In genomic region chr16:86496262-86496928, GRCh38 we compare ENCODE assay signal across 19 cellular contexts. TPM values are rescaled to one million over a fixed set of nuclear protein-coding genes. Genes with fewer than 3 reads are reported as not detected.
DNase-seq lines count a peak whose midpoint lies in the region; ATAC-seq and TF ChIP-seq lines count a peak whose summit lies in the region.
"Had no signal": no experiment of that assay in that cellular context is flagged by ENCODE, and none has a peak within 500 bp of the region (broad histone marks: within the 10 kb centered on the region; RNA-seq: fewer than 3 reads in every experiment).

No MANE protein-coding gene starts in this region.

- no peaks in the 10 kb centered on the region for H3K27me3 ChIP-seq in IMR-90 (ENCODE audit: control insufficient read depth, insufficient read depth, low read length)
- H3K27me3 ChIP-seq in lung (ENCODE audit: control insufficient read depth, insufficient read depth): peaks cover 4% of the 10 kb centered on the region
- H3K27me3 ChIP-seq in sigmoid colon: peaks cover 0 to 31% (median 0%) of the 10 kb centered on the region in 3 donors
- H3K27me3 ChIP-seq in foreskin keratinocyte: peaks cover 98% of the 10 kb centered on the region

- no peak overlapping the region; the same call in 1 of the 2 replicates for H3K18ac ChIP-seq in IMR-90 (ENCODE audit: low read depth, low read length)

- peak overlapping the region; percentile 3 for H2BK5ac ChIP-seq in IMR-90 (ENCODE audit: low read depth, low read length, poor library complexity, severe bottlenecking)

- no peak overlapping the region for H2BK15ac ChIP-seq in IMR-90 (ENCODE audit: low read depth, low read length)

- in situ Hi-C loops in IMR-90 (cut with MboI; ENCODE audit: low sequenced_read_pairs): no loop called here

- H2BK120ac ChIP-seq in IMR-90 (ENCODE audit: low read depth, low read length): peak overlapping the region; percentile 69

- 60% methylated on average over 11 of the region's 34 CpGs; no CpG with 5 or more reads in 1 of the 2 experiments for WGBS in IMR-90 (ENCODE audit: extremely low coverage in 2 of 2, insufficient read length in 1 of 2), 2 experiments
- WGBS in lung, 2 donors: 11 to 16% methylated on average over 34 of the region's 34 CpGs
- 12 to 13% methylated on average over 34 of the region's 34 CpGs for WGBS in sigmoid colon, 2 donors

- DNase-seq in IMR-90: no peak
- peak; percentile 69 for DNase-seq in chondrocyte (ENCODE audit: low spot score)
- DNase-seq in lung (ENCODE audit: low spot score): no peak
- peak; percentile 69 for DNase-seq in sigmoid colon
- no peak for DNase-seq in foreskin keratinocyte
- DNase-seq: GF-D8; GM23248; hypothalamus; natural killer cell; NCI-H1436 treated with DMSO at 0.1 percent for 48 hours; NCI-H226; NK-92 treated with Interleukin-12 subunit alpha and Interleukin-12 subunit beta, amount 100 ng/mL, for 24 hours had no signal

- no peak overlapping the region for H2AFZ ChIP-seq in IMR-90 (replicated peaks; ENCODE audit: low read length, poor library complexity)
- H2AFZ ChIP-seq: GM23248 had no signal

- dilution Hi-C loops in IMR-90 (cut with HindIII; ENCODE audit: low sequenced_read_pairs, unreplicated experiment): no loop called here

- peaks cover 56% of the 10 kb centered on the region for H3K4me1 ChIP-seq in IMR-90 (ENCODE audit: control insufficient read depth, insufficient read depth, low read length)
- H3K4me1 ChIP-seq in lung (ENCODE audit: control insufficient read depth in 2 of 2, insufficient read depth in 2 of 2, low read length in 2 of 2): peaks cover 0 to 6% of the 10 kb centered on the region in 2 donors
- peaks cover 0 to 83% (median 68%) of the 10 kb centered on the region in 4 donors for H3K4me1 ChIP-seq in sigmoid colon
- H3K4me1 ChIP-seq in foreskin keratinocyte: no peaks in the 10 kb centered on the region
- H3K4me1 ChIP-seq: BLaER1, breast epithelium had no signal

- CTCF ChIA-PET in IMR-90 (lab: Yijun Ruan, JAX): interaction anchor here (0.7 kb wide), 1 partner anchor 193 kb away, joined by 4 read pairs; no protein-coding TSS in a partner anchor

- no peak for TF ChIP-seq POLR2A in IMR-90 (IDR thresholded peaks at IDR 0.05; ENCODE audit: low read depth, low read length)
- no peak for TF ChIP-seq POLR2A in sigmoid colon (IDR thresholded peaks at IDR 0.05)

- no peak overlapping the region for H2BK20ac ChIP-seq in IMR-90 (ENCODE audit: low read depth, low read length)

- BruUV-seq in IMR-90 (replicated peaks; lab: Mats Ljungman, UMichigan): no TSS peak

- H3K4me3 ChIP-seq in IMR-90 (ENCODE audit: insufficient read depth, low read depth, low read length) (peak overlapping the region; percentile 38), lung (peak overlapping the region; percentile 30), sigmoid colon (peak overlapping the region; percentile 65 to 84 (median 68))
- H3K4me3 ChIP-seq: BLaER1, breast epithelium, GM23248 had no signal

- peak overlapping the region; percentile 71 for H3K9ac ChIP-seq in IMR-90 (ENCODE audit: low read depth, low read length)
- H3K9ac ChIP-seq: BLaER1, GM23248 had no signal

- TF ChIP-seq EP300 in sigmoid colon (IDR thresholded peaks at IDR 0.05): no peak

- peaks cover 10 to 55% of the 10 kb centered on the region in 2 experiments for H3K79me1 ChIP-seq in IMR-90 (ENCODE audit: low read depth in 1 of 2, low read length in 2 of 2)

- no peak for TF ChIP-seq RAD21 in IMR-90 (IDR thresholded peaks at IDR 0.05; ENCODE audit: low read length)

- no peak overlapping the region for H3K4me3 Mint-ChIP-seq in chondrocyte (ENCODE audit: unreplicated experiment)
- H3K4me3 Mint-ChIP-seq: activated naive CD8-positive, alpha-beta T cell; natural killer cell had no signal

- H3K27ac Mint-ChIP-seq in chondrocyte (ENCODE audit: unreplicated experiment): no peak overlapping the region
- H3K27ac Mint-ChIP-seq: natural killer cell had no signal

- POLR2A ChIA-PET in IMR-90 (lab: Charles Lee; ENCODE audit: unreplicated experiment): no interaction called here

- H2AK9ac ChIP-seq in IMR-90 (replicated peaks; ENCODE audit: low read depth, low read length, poor library complexity): peak overlapping the region; percentile 60

- H3K36me3 ChIP-seq in IMR-90 (ENCODE audit: control insufficient read depth, insufficient read depth, low read length) (peaks cover 67% of the 10 kb centered on the region), lung (ENCODE audit: control insufficient read depth in 2 of 2, insufficient read depth in 2 of 2, low read length in 2 of 2) (no peaks in the 10 kb centered on the region), sigmoid colon (no peaks in the 10 kb centered on the region)
- H3K36me3 ChIP-seq: BLaER1, breast epithelium, WERI-Rb-1 had no signal

- H2AK5ac ChIP-seq in IMR-90 (ENCODE audit: low read depth, low read length): peak overlapping the region; percentile 25

- H3K27me3 Mint-ChIP-seq in chondrocyte (ENCODE audit: low read depth): peaks cover 80% of the 10 kb centered on the region

- H3K9me1 ChIP-seq in IMR-90 (ENCODE audit: insufficient read depth, low read length): peaks cover 33% of the 10 kb centered on the region

- H4K5ac ChIP-seq in IMR-90 (ENCODE audit: low read depth, low read length): peak overlapping the region; percentile 43; the same call in 1 of the 2 replicates

- no peaks in the 10 kb centered on the region for H3K36me3 Mint-ChIP-seq in chondrocyte (ENCODE audit: low read depth)
- H3K36me3 Mint-ChIP-seq: activated naive CD8-positive, alpha-beta T cell; natural killer cell had no signal

- peaks cover 96% of the 10 kb centered on the region for H4K20me1 ChIP-seq in IMR-90 (ENCODE audit: insufficient read depth, low read length)

- H3K14ac ChIP-seq in IMR-90 (replicated peaks; ENCODE audit: low read depth, low read length): peak overlapping the region; percentile 86

- intact Hi-C loops in IMR-90 (cut with micrococcal nuclease): no loop called here
- intact Hi-C loops in sigmoid colon (cut with DNase I): loop anchor here (2.0 to 5.0 kb wide), 3 partner anchors 14 to 298 kb away; partner anchors contain the start of gene FOXF1

- H3K9me3 ChIP-seq in IMR-90 (ENCODE audit: control insufficient read depth, insufficient read depth, low read length): no peaks in the 10 kb centered on the region
- no peaks in the 10 kb centered on the region for H3K9me3 ChIP-seq in lung (ENCODE audit: control insufficient read depth in 2 of 2, insufficient read depth in 1 of 2, low read length in 1 of 2)
- no peaks in the 10 kb centered on the region for H3K9me3 ChIP-seq in sigmoid colon
- H3K9me3 ChIP-seq: BLaER1, breast epithelium had no signal

- ATAC-seq in IMR-90 (ENCODE audit: low read depth) (no peak), lung (ENCODE audit: insufficient read depth, low FRiP score) (no peak), foreskin keratinocyte (no peak), HG03135 (IDR thresholded peaks at IDR 0.05; ENCODE audit: unreplicated experiment) (no peak), HG02884 (IDR thresholded peaks at IDR 0.05; ENCODE audit: unreplicated experiment) (no peak)
- ATAC-seq: natural killer cell had no signal

- H3K4ac ChIP-seq in IMR-90 (ENCODE audit: low read depth, low read length): peak overlapping the region; percentile 74

- peak overlapping the region; percentile 58; the same call in 1 of the 2 replicates for H3K56ac ChIP-seq in IMR-90 (ENCODE audit: extremely low read depth, insufficient read depth, low read length)

- peak overlapping the region; percentile 86 for H3K4me2 ChIP-seq in IMR-90 (ENCODE audit: low read depth, low read length)
- H3K4me2 ChIP-seq: BLaER1 had no signal

- H4K91ac ChIP-seq in IMR-90 (ENCODE audit: insufficient read depth, low read depth, low read length): peak overlapping the region; percentile 43

- TF ChIP-seq CTCF in IMR-90 (conservative IDR thresholded peaks at IDR 0.05; ENCODE audit: low read depth, low read length) (no peak), chondrocyte (IDR thresholded peaks at IDR 0.05) (no peak), lung (IDR thresholded peaks at IDR 0.05; ENCODE audit: control extremely low read depth, extremely low read depth) (no peak), sigmoid colon (IDR thresholded peaks at IDR 0.05) (no peak), foreskin keratinocyte (conservative IDR thresholded peaks at IDR 0.05) (no peak)

- H3K9me3 Mint-ChIP-seq in chondrocyte (ENCODE audit: low read depth): no peaks in the 10 kb centered on the region
- H3K9me3 Mint-ChIP-seq: natural killer cell had no signal

- peak overlapping the region; percentile 47 to 60; a peak in 2 of 4 replicates for H4K8ac ChIP-seq in IMR-90 (ENCODE audit: low read depth in 2 of 2, low read length in 2 of 2)

- H3K27ac ChIP-seq in IMR-90 (ENCODE audit: insufficient read depth, low read length) (peak overlapping the region; percentile 97), lung (ENCODE audit: low read depth in 1 of 2, low read length in 1 of 2) (peak overlapping the region in 1 of 2 donors; percentile 89), sigmoid colon (peak overlapping the region; percentile 99 to 100 (median 99)), foreskin keratinocyte (no peak overlapping the region)
- H3K27ac ChIP-seq: BLaER1, breast epithelium, GM23248, WERI-Rb-1 had no signal

- H3K23ac ChIP-seq in IMR-90 (ENCODE audit: low read depth, low read length): peak overlapping the region; percentile 66; the same call in 1 of the 2 replicates

- peaks cover 8% of the 10 kb centered on the region for H3K4me1 Mint-ChIP-seq in chondrocyte (ENCODE audit: low read depth)

TF ChIP-seq in IMR-90, 13 proteins besides CTCF, POLR2A, EP300 and RAD21 (continues in another document):
- TF ChIP-seq NFE2L2 (IDR thresholded peaks at IDR 0.05; ENCODE audit: low read depth, low read length): no peak
- no peak for TF ChIP-seq RFX5 (IDR thresholded peaks at IDR 0.05; ENCODE audit: low read depth, low read length)
- no peak for TF ChIP-seq MXI1 (IDR thresholded peaks at IDR 0.05; ENCODE audit: borderline replicate concordance, low read depth, low read length)

RNA-seq across cellular contexts. Expression of gene FOXF1, which starts 13.9 kb away (rescaled TPM):
- total RNA-seq in IMR-90 (2012; rRNA removed) (2.7 and 4.2 TPM in 2 replicates), chondrocyte (not detected in 3 replicates), lung (10 to 100 TPM; 25.7 to 34.4 TPM), sigmoid colon (10 to 100 TPM; 44.6 to 74.2 (median 59.3) TPM), foreskin keratinocyte (not detected in 2 replicates)
- polyA plus RNA-seq in IMR-90 (2012; rRNA removed) (33.0 and 34.5 TPM in 2 replicates), lung (10 to 100 TPM; 12.2 to 12.5 TPM), sigmoid colon (1 to 10 TPM; 2.5 to 8.5 (median 4.8) TPM), foreskin keratinocyte (not detected in 2 replicates)
- 33.7 and 84.8 TPM in 2 replicates for polyA plus RNA-seq in IMR-90 (2012; cell fraction: cytosol; rRNA removed)
- 98.2 and 101 TPM in 2 replicates for polyA plus RNA-seq in IMR-90 (2012; cell fraction: nucleus; rRNA removed; ENCODE audit: low replicate concordance)
- total RNA-seq: natural killer cell, renal cortical epithelial cell had no signal

RNA-seq across cellular contexts. Expression of gene MTHFSD, which starts 58.6 kb away (rescaled TPM):
- total RNA-seq in IMR-90 (2012; rRNA removed): 7.8 and 8.2 TPM in 2 replicates
- polyA plus RNA-seq in IMR-90 (2012; rRNA removed): 13.7 and 16.8 TPM in 2 replicates
- 5.6 and 7.9 TPM in 2 replicates for polyA plus RNA-seq in IMR-90 (2012; cell fraction: cytosol; rRNA removed)
- polyA plus RNA-seq in IMR-90 (2012; cell fraction: nucleus; rRNA removed; ENCODE audit: low replicate concordance): 71.8 and 97.1 TPM in 2 replicates
- total RNA-seq in chondrocyte: 8.1 to 13.2 TPM (median 8.5 TPM) in 3 replicates
- 10 to 100 TPM; 23.3 to 28.5 TPM for total RNA-seq in lung
- polyA plus RNA-seq in lung: 1 to 10 TPM; 9.4 to 9.9 TPM
- total RNA-seq in sigmoid colon: 10 to 100 TPM; 10.7 to 18.8 (median 11.9) TPM
- 10 to 100 TPM in 1 of 3 donors, 1 to 10 TPM in 2; 5.5 to 12.9 (median 6.6) TPM for polyA plus RNA-seq in sigmoid colon
- 12.7 and 13.1 TPM in 2 replicates for total RNA-seq in foreskin keratinocyte
- 6.9 and 7.3 TPM in 2 replicates for polyA plus RNA-seq in foreskin keratinocyte

Comparison
In these comparisons a context has a peak if more than half of its experiments do, and no peak if none do; other contexts are left out.
1. DNase-seq: peak in chondrocyte (single experiment) and sigmoid colon (single experiment); none in IMR-90 (single experiment), lung (single experiment) and foreskin keratinocyte (0 of 2).
2. Peak in every context shown above with its lines, with median percentiles within 50 percentile points of each other: H3K4me3 ChIP-seq.